1 cellular context compared by ENCODE assay signal in genomic region chr4:3297066-3297859, GRCh38.
TF ChIP-seq lines count a peak whose summit lies in the region.

No MANE protein-coding gene starts in this region.

TF ChIP-seq in GM12878, 131 proteins besides CTCF, POLR2A, EP300 and RAD21:
- no peak for TF ChIP-seq BCL11A (IDR thresholded peaks at IDR 0.05; ENCODE audit: low read depth, low read length)
- TF ChIP-seq BCL3 (IDR thresholded peaks at IDR 0.05; ENCODE audit: borderline replicate concordance, insufficient read depth, low read depth, low read length, poor library complexity, severe bottlenecking): peak; percentile 81
